Comparison of ENCODE assay signal across 19 cellular contexts in the genomic region with DNA sequence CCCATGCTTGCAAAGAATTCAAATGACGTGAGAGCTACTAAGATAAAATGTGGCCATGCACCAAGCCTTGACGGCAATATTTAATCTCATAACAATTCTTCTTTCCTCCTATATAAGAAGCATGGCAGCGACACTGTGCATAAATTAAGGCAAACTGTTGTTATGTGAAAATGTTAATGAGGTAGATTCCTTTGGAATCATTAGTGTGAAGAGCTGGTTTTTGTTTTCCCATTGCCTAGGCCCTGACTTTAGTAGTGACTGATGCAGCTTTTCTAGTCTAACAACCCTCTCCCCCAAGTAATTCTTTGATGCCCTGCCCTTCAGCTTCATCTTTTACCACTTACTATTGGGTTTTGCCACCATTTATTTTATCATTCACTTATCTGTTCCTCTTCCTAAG. TPM values are rescaled to one million over a fixed set of nuclear protein-coding genes. Genes with fewer than 3 reads are reported as not detected.
A peak's percentile ranks its signal among the peaks of the same experiment; 100 is the strongest.
DNase-seq lines count a peak whose midpoint lies in the region; ATAC-seq, FAIRE-seq and TF ChIP-seq lines count a peak whose summit lies in the region.
"Had no signal": no experiment of that assay in that cellular context is flagged by ENCODE, and none has a peak within 500 bp of the region (broad histone marks: within the 10 kb centered on the region; RNA-seq: fewer than 3 reads in every experiment).

No MANE protein-coding gene starts in this region.

- H2BK15ac ChIP-seq in H9 (ENCODE audit: low read depth, low read length) (no peak overlapping the region), H1 (ENCODE audit: low read length) (no peak overlapping the region)

- H3K79me2 ChIP-seq in H9 (ENCODE audit: insufficient read depth, low read length): no peaks in the 10 kb centered on the region
- no peaks in the 10 kb centered on the region for H3K79me2 ChIP-seq in H1 (ENCODE audit: control insufficient read depth in 1 of 2, insufficient read depth in 2 of 2, low read length in 2 of 2)

- H2BK12ac ChIP-seq in H9 (ENCODE audit: insufficient read length, low read depth, low read length): no peak overlapping the region
- no peak overlapping the region; the same call in 1 of the 2 replicates for H2BK12ac ChIP-seq in H1 (ENCODE audit: low read depth, low read length)

- H3K27me3 Mint-ChIP-seq in activated naive CD4-positive, alpha-beta T cell treated with anti-CD3 and anti-CD28 coated beads, Interleukin-2, amount 50 U/mL, for 24 hours: no peaks in the 10 kb centered on the region
- H3K27me3 Mint-ChIP-seq in H9 (ENCODE audit: low read depth) (no peaks in the 10 kb centered on the region; the same call in 1 of the 2 replicates), memory B cell (no peaks in the 10 kb centered on the region)
- H3K27me3 Mint-ChIP-seq: CD4-positive, alpha-beta T cell had no signal

- H2BK5ac ChIP-seq in H9 (ENCODE audit: insufficient read length, low read length): no peak overlapping the region
- H2BK5ac ChIP-seq in H1 (ENCODE audit: low read depth, low read length): no peak overlapping the region

- POLR2A ChIA-PET in H1 (lab: Charles Lee; ENCODE audit: partially characterized antibody): interaction anchor here (0.6 to 8.7 kb wide), 13 partner anchors 8 to 592 kb away, joined by 3 to 57 read pairs (median 4); a partner anchor contains a TSS

- H2AFZ ChIP-seq in H9 (ENCODE audit: low read length) (no peak overlapping the region), H1 (ENCODE audit: low read length) (no peak overlapping the region)
- H2AFZ ChIP-seq: GM23248 had no signal

- H3K27ac ChIP-seq in H9 (ENCODE audit: insufficient read length, low read depth, low read length): peak overlapping the region; percentile 53
- H3K27ac ChIP-seq in H1 (ENCODE audit: low read depth, low read length): no peak overlapping the region
- H3K27ac ChIP-seq in transverse colon: no peak overlapping the region
- H3K27ac ChIP-seq: GM23248, KMS-11 had no signal

- no peak overlapping the region for H3K4me3 Mint-ChIP-seq in activated naive CD4-positive, alpha-beta T cell treated with anti-CD3 and anti-CD28 coated beads, Interleukin-2, amount 50 U/mL, for 24 hours
- peak overlapping the region in 1 of 2 experiments; percentile 0; a peak in 2 of 5 replicates for H3K4me3 Mint-ChIP-seq in H9
- no peak overlapping the region for H3K4me3 Mint-ChIP-seq in memory B cell
- H3K4me3 Mint-ChIP-seq: CD4-positive, alpha-beta T cell had no signal

- peak overlapping the region; percentile 18 for H3K4me2 ChIP-seq in H9 (ENCODE audit: insufficient read depth, insufficient read length, low read length)
- peak overlapping the region; percentile 25 to 32 for H3K4me2 ChIP-seq in H1 (ENCODE audit: insufficient read depth in 1 of 2, low read depth in 2 of 2, low read length in 2 of 2)
- H3K4me2 ChIP-seq: KMS-11 had no signal

- intact Hi-C loops in transverse colon (cut with DNase I; ENCODE audit: low total_unique reads): no loop called here

- H3K9me3 ChIP-seq in H9 (ENCODE audit: control insufficient read depth, low read depth, low read length): no peaks in the 10 kb centered on the region
- H3K9me3 ChIP-seq in H1 (ENCODE audit: insufficient read depth in 2 of 2, low read depth in 1 of 2, low read length in 1 of 2): no peaks in the 10 kb centered on the region
- H3K9me3 ChIP-seq in transverse colon: no peaks in the 10 kb centered on the region
- H3K9me3 ChIP-seq: BE2C had no signal

- no peak overlapping the region for H2BK20ac ChIP-seq in H9 (ENCODE audit: low read depth, low read length, poor library complexity, severe bottlenecking)
- H2BK20ac ChIP-seq in H1 (ENCODE audit: low read length): no peak overlapping the region

- ATAC-seq in memory B cell (ENCODE audit: low read depth): no peak

- in situ Hi-C loops in transverse colon (cut with MboI; ENCODE audit: low pct_ligation_motif_present in 1 of 4, low pct_unique_long_range_greater_than_20kb in 1 of 4, low sequenced_read_pairs in 3 of 4): no loop called here

- TF ChIP-seq POLR2A in H1 (IDR thresholded peaks at IDR 0.05; ENCODE audit: control extremely low read depth in 1 of 2, low read depth in 2 of 2, low read length in 2 of 2): no peak
- no peak for TF ChIP-seq POLR2A in transverse colon (IDR thresholded peaks at IDR 0.05)

- no peaks in the 10 kb centered on the region for H3K23me2 ChIP-seq in H9 (ENCODE audit: insufficient read length, low read depth, low read length, poor library complexity, severe bottlenecking)
- H3K23me2 ChIP-seq in H1 (ENCODE audit: low read depth, low read length): no peaks in the 10 kb centered on the region

- H3K4me1 ChIP-seq in H9 (ENCODE audit: insufficient read depth, low read length) (no peaks in the 10 kb centered on the region), H1 (replicated peaks in 1 of 4; ENCODE audit: control insufficient read depth in 3 of 4, insufficient read depth in 4 of 4, low read length in 3 of 4) (peaks cover 3 to 18% (median 10%) of the 10 kb centered on the region in 4 experiments), transverse colon (no peaks in the 10 kb centered on the region)
- H3K4me1 ChIP-seq: BE2C had no signal

- H3K4me3 ChIP-seq in H1 (ENCODE audit: extremely low read depth in 1 of 4, insufficient read depth in 2 of 4, low read depth in 3 of 4, low read length in 4 of 4): peak overlapping the region in 1 of 4 experiments; percentile 6; a peak in 1 of 8 replicates
- no peak overlapping the region for H3K4me3 ChIP-seq in transverse colon
- H3K4me3 ChIP-seq: GM23248 had no signal

- no peak overlapping the region for H3T11ph ChIP-seq in H9 (ENCODE audit: low read length)

- H4K20me1 ChIP-seq in H9 (ENCODE audit: control insufficient read depth, insufficient read depth, insufficient read length) (no peaks in the 10 kb centered on the region), H1 (replicated peaks in 1 of 2; ENCODE audit: control insufficient read depth in 1 of 2, insufficient read depth in 2 of 2, low read length in 2 of 2) (peaks cover 3 to 10% of the 10 kb centered on the region in 2 experiments)

- CTCF ChIA-PET in H1 (lab: Charles Lee; ENCODE audit: partially characterized antibody): interaction anchor here (0.6 to 1.9 kb wide), 4 partner anchors 11 to 419 kb away, joined by 3 to 9 read pairs (median 4); a partner anchor contains a TSS

- H4K91ac ChIP-seq in H9 (ENCODE audit: insufficient read length, low read depth, low read length) (no peak overlapping the region), H1 (replicated peaks; ENCODE audit: insufficient read length, low read length) (no peak overlapping the region)

- H3K27me3 ChIP-seq in H9 (ENCODE audit: insufficient read depth, low read length) (no peaks in the 10 kb centered on the region), H1 (replicated peaks in 1 of 4; ENCODE audit: control insufficient read depth in 3 of 4, extremely low read depth in 1 of 4, insufficient read depth in 3 of 4, low read length in 3 of 4) (no peaks in the 10 kb centered on the region), transverse colon (no peaks in the 10 kb centered on the region)
- H3K27me3 ChIP-seq: BE2C had no signal

- H3K36me3 Mint-ChIP-seq in activated naive CD4-positive, alpha-beta T cell treated with anti-CD3 and anti-CD28 coated beads, Interleukin-2, amount 50 U/mL, for 24 hours: peaks cover 20% of the 10 kb centered on the region
- H3K36me3 Mint-ChIP-seq in H9 (ENCODE audit: insufficient read depth in 1 of 3, low read depth in 3 of 3): peaks cover 15 to 43% (median 31%) of the 10 kb centered on the region in 3 experiments; a peak in 6 of 7 replicates
- H3K36me3 Mint-ChIP-seq in memory B cell: peaks cover 2% of the 10 kb centered on the region

- H3K27ac Mint-ChIP-seq in activated naive CD4-positive, alpha-beta T cell treated with anti-CD3 and anti-CD28 coated beads, Interleukin-2, amount 50 U/mL, for 24 hours: peak overlapping the region; percentile 2
- H3K27ac Mint-ChIP-seq in H9 (peak overlapping the region; percentile 0 to 94 (median 13); a peak in 4 of 7 replicates), memory B cell (peak overlapping the region; percentile 76)

- no peak for TF ChIP-seq RAD21 in H1 (IDR thresholded peaks at IDR 0.05 in 1 of 2, conservative IDR thresholded peaks at IDR 0.05 in 1 of 2; ENCODE audit: low read depth in 2 of 2, low read length in 2 of 2)

- no peak overlapping the region for H3K14ac ChIP-seq in H9 (ENCODE audit: insufficient read depth, low read length)
- H3K14ac ChIP-seq in H1 (ENCODE audit: insufficient read length): no peak overlapping the region

- H3K36me3 ChIP-seq in H1 (ENCODE audit: control insufficient read depth in 2 of 4, insufficient read depth in 4 of 4, low read length in 3 of 4) (peaks cover 0 to 20% (median 7%) of the 10 kb centered on the region in 4 experiments; a peak in 3 of 8 replicates), transverse colon (peaks cover 0 to 5% (median 0%) of the 10 kb centered on the region in 4 donors)

- H3K9ac ChIP-seq in H9 (ENCODE audit: extremely low read depth, insufficient read length, low read length) (no peak overlapping the region), H1 (replicated peaks in 1 of 4; ENCODE audit: extremely low read depth in 1 of 4, low read depth in 3 of 4, low read length in 3 of 4) (no peak overlapping the region)
- H3K9ac ChIP-seq: GM23248, KMS-11 had no signal

- H3K23ac ChIP-seq in H9 (ENCODE audit: insufficient read length, low read depth, low read length) (no peak overlapping the region), H1 (ENCODE audit: insufficient read length) (no peak overlapping the region)

- peaks cover 5% of the 10 kb centered on the region for H3K4me1 Mint-ChIP-seq in activated naive CD4-positive, alpha-beta T cell treated with anti-CD3 and anti-CD28 coated beads, Interleukin-2, amount 50 U/mL, for 24 hours
- peaks cover 46 to 51% of the 10 kb centered on the region in 2 experiments for H3K4me1 Mint-ChIP-seq in H9
- H3K4me1 Mint-ChIP-seq in memory B cell: no peaks in the 10 kb centered on the region

- H3K4ac ChIP-seq in H9 (ENCODE audit: low read depth, low read length) (no peak overlapping the region), H1 (replicated peaks; ENCODE audit: insufficient read length, low read depth, low read length) (no peak overlapping the region)

- H3K56ac ChIP-seq in H9 (ENCODE audit: insufficient read length, low read depth, low read length): no peak overlapping the region
- H3K56ac ChIP-seq in H1 (replicated peaks; ENCODE audit: insufficient read length, low read depth, low read length): no peak overlapping the region

- no peak for DNase-seq in activated naive CD4-positive, alpha-beta T cell treated with Interleukin-2 at 50 U/mL for 16 hours
- DNase-seq in H9 (no peak), H1 (ENCODE audit: low read depth in 1 of 2, low spot score in 2 of 2) (no peak), memory B cell (ENCODE audit: low spot score in 2 of 2) (no peak), NCI-H526 treated with DMSO at 0.1 percent for 48 hours (lab: John Stamatoyannopoulos, UW) (no peak), transverse colon (no peak), midbrain (lab: John Stamatoyannopoulos, UW) (no peak)
- DNase-seq: BE2C; CD4-positive, alpha-beta T cell; GM23248; MV-4-11; NCI-H2227 treated with DMSO at 0.1 percent for 48 hours; PC-3; RPMI8226; SHP77 treated with DMSO at 0.1 percent for 48 hours had no signal

- no CpG with 5 or more reads among the region's 3 CpGs for WGBS in H9 (ENCODE audit: extremely low coverage, insufficient read length, low lambda C conversion rate)
- 36% methylated on average over 3 of the region's 3 CpGs; no CpG with 5 or more reads in 1 of the 2 experiments for WGBS in H1 (ENCODE audit: extremely low coverage in 1 of 2, insufficient coverage in 1 of 2, insufficient read length in 1 of 2, insufficient replicate concordance in 2 of 2, low coverage in 1 of 2, low lambda C conversion rate in 2 of 2, missing lambda C conversion rate in 1 of 2), 2 experiments
- 90 to 93% methylated on average over 3 of the region's 3 CpGs for WGBS in transverse colon (ENCODE audit: low coverage in 1 of 2), 2 donors

- no peak overlapping the region for H4K8ac ChIP-seq in H9 (replicated peaks; ENCODE audit: insufficient read length, low read depth, low read length)
- no peak overlapping the region for H4K8ac ChIP-seq in H1 (ENCODE audit: extremely low read depth, insufficient read depth, low read length)

- TF ChIP-seq CTCF in H9 (conservative IDR thresholded peaks at IDR 0.05) (no peak), H1 (IDR thresholded peaks at IDR 0.05; ENCODE audit: control extremely low read depth in 1 of 3, insufficient read depth in 1 of 3, low read depth in 1 of 3, low read length in 3 of 3) (no peak), transverse colon (IDR thresholded peaks at IDR 0.05) (no peak)

- FAIRE-seq in H1 (lab: Jason Lieb, UNC): peak; percentile 42
- FAIRE-seq: GM12891, GM19239 had no signal

- no peak overlapping the region for H2AK5ac ChIP-seq in H9 (ENCODE audit: insufficient read length, low read length)
- no peak overlapping the region for H2AK5ac ChIP-seq in H1 (ENCODE audit: low read depth, low read length)

- H4K5ac ChIP-seq in H9 (ENCODE audit: insufficient read length, low read depth, low read length) (no peak overlapping the region), H1 (ENCODE audit: insufficient read length, low read depth, low read length) (peak overlapping the region; percentile 70)

- no peak overlapping the region for H2BK120ac ChIP-seq in H9 (ENCODE audit: low read depth, low read length, poor library complexity, severe bottlenecking)
- H2BK120ac ChIP-seq in H1 (replicated peaks; ENCODE audit: low read depth, low read length): no peak overlapping the region

- TF ChIP-seq EP300 in H1 (IDR thresholded peaks at IDR 0.05; ENCODE audit: borderline replicate concordance in 1 of 2, low read depth in 2 of 2, low read length in 2 of 2) (no peak), transverse colon (IDR thresholded peaks at IDR 0.05; ENCODE audit: low read depth) (no peak)

- H3K79me1 ChIP-seq in H9 (ENCODE audit: insufficient read depth, low read depth, low read length, poor library complexity, severe bottlenecking) (no peaks in the 10 kb centered on the region), H1 (ENCODE audit: low read depth, low read length) (no peaks in the 10 kb centered on the region; the same call in none of the 2 replicates)

- no peaks in the 10 kb centered on the region for H3K9me3 Mint-ChIP-seq in activated naive CD4-positive, alpha-beta T cell treated with anti-CD3 and anti-CD28 coated beads, Interleukin-2, amount 50 U/mL, for 24 hours
- H3K9me3 Mint-ChIP-seq in H9 (no peaks in the 10 kb centered on the region), memory B cell (no peaks in the 10 kb centered on the region)
- H3K9me3 Mint-ChIP-seq: CD4-positive, alpha-beta T cell had no signal

- H3K18ac ChIP-seq in H9 (ENCODE audit: insufficient read length, low read depth, low read length): no peak overlapping the region
- no peak overlapping the region for H3K18ac ChIP-seq in H1 (ENCODE audit: extremely low read depth, low read length)

RNA-seq across cellular contexts. Expression of a gene that starts 10.6 kb away (rescaled TPM):
- total RNA-seq in H9 (2021) (49.9 TPM in 2 replicates), transverse colon (100 to 1,000 TPM; 101 to 221 (median 135) TPM)
- 38.7 TPM in 2 replicates for total RNA-seq in H1 (2021; fragmentation: NEBNext Ultra II Directional; extraction: Animal tissue kit (Norgen Biotek cat#: 25700))
- 10.1 and 12.0 TPM in 2 replicates for polyA plus RNA-seq in H1 (2011; rRNA removed)
- 12.9 TPM for polyA plus RNA-seq in H1 (2011; cell fraction: cytosol; rRNA removed)
- 14.4 TPM for polyA plus RNA-seq in H1 (2011; cell fraction: nucleus; rRNA removed)
- polyA plus RNA-seq in H1 (2012, experiment 1 of 2): 27.1 to 29.1 TPM (median 27.3 TPM) in 4 replicates
- polyA plus RNA-seq in H1 (2012, experiment 2 of 2): 3.7 TPM
- polyA plus RNA-seq in H1 (2013, experiment 1 of 2): 40.0 TPM
- polyA plus RNA-seq in H1 (2013, experiment 2 of 2): 44.0 TPM
- 45.8 and 64.5 TPM in 2 replicates for polyA minus RNA-seq in H1 (2011; rRNA and poly(A)+ RNA removed)
- 20.4 TPM for polyA minus RNA-seq in H1 (2011; cell fraction: cytosol; rRNA and poly(A)+ RNA removed)
- 25.4 TPM for polyA minus RNA-seq in H1 (2011; cell fraction: nucleus; rRNA and poly(A)+ RNA removed)

Comparison
In these comparisons a context has a peak if more than half of its experiments do, and no peak if none do; other contexts are left out.
1. H3K27ac Mint-ChIP-seq: peak in every context shown above with its lines; median percentile 76 in memory B cell; 13 in H9; 2 in activated naive CD4-positive, alpha-beta T cell treated with anti-CD3 and anti-CD28 coated beads, Interleukin-2, amount 50 U/mL, for 24 hours.